8 cellular contexts compared by ENCODE assay signal in the genomic region with DNA sequence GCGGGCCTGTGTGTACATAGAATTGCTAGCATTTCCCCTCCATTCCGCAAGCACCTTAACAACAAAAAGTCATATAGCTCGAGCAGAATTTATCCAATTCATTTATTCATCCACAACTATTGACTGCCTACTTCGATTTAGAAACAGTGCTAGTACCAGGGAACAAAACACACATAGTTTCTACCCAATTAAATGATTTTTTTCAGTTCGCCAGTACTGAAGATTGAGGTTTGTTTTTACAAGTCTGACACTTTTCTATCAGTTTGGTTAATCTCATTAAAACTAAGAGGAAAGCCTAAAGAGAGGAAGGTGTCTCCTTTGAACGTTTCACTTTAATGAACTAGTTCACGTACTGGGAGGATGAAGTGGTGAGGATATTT. TPM values are rescaled to one million over a fixed set of nuclear protein-coding genes. Genes with fewer than 3 reads are reported as not detected.
DNase-seq lines count a peak whose midpoint lies in the region; ATAC-seq, FAIRE-seq and TF ChIP-seq lines count a peak whose summit lies in the region.

No MANE protein-coding gene starts in this region.

- no peaks in the 10 kb centered on the region for H3K27me3 Mint-ChIP-seq in activated naive CD4-positive, alpha-beta T cell treated with anti-CD3 and anti-CD28 coated beads, Interleukin-2, amount 50 U/mL, for 24 hours
- H3K27me3 Mint-ChIP-seq in astrocyte (ENCODE audit: low read depth, unreplicated experiment) (no peaks in the 10 kb centered on the region), type B pancreatic cell (no peaks in the 10 kb centered on the region)

- peaks cover 5% of the 10 kb centered on the region for H3K4me1 ChIP-seq in astrocyte (ENCODE audit: insufficient read depth, low read length)

- no peak for ATAC-seq in HG03097 (IDR thresholded peaks at IDR 0.05; ENCODE audit: low FRiP score, unreplicated experiment)

- H3K4me3 ChIP-seq in astrocyte (ENCODE audit: insufficient read depth, low read depth, low read length) (peak overlapping the region; percentile 90), lower leg skin (ENCODE audit: low read depth, poor library complexity, severe bottlenecking) (peak overlapping the region; percentile 98)

- peaks cover 68% of the 10 kb centered on the region for H3K79me2 ChIP-seq in astrocyte (ENCODE audit: insufficient read depth, low read length)

- intact Hi-C loops in lower leg skin (cut with DNase I; ENCODE audit: low total_unique reads), result no loop called here

- TF ChIP-seq CTCF in astrocyte (IDR thresholded peaks at IDR 0.05; ENCODE audit: insufficient read depth, low read depth, low read length), result no peak
- TF ChIP-seq CTCF in lower leg skin (IDR thresholded peaks at IDR 0.05), result no peak
- no peak for TF ChIP-seq CTCF in type B pancreatic cell (conservative IDR thresholded peaks at IDR 0.05)

- peak overlapping the region; percentile 100 for H3K4me3 Mint-ChIP-seq in activated naive CD4-positive, alpha-beta T cell treated with anti-CD3 and anti-CD28 coated beads, Interleukin-2, amount 50 U/mL, for 24 hours
- H3K4me3 Mint-ChIP-seq in astrocyte (ENCODE audit: unreplicated experiment) (peak overlapping the region; percentile 98), type B pancreatic cell (peak overlapping the region; percentile 100)

- peaks cover 15% of the 10 kb centered on the region for H3K36me3 Mint-ChIP-seq in activated naive CD4-positive, alpha-beta T cell treated with anti-CD3 and anti-CD28 coated beads, Interleukin-2, amount 50 U/mL, for 24 hours
- H3K36me3 Mint-ChIP-seq in astrocyte (ENCODE audit: low read depth, unreplicated experiment) (no peaks in the 10 kb centered on the region), type B pancreatic cell (peaks cover 12% of the 10 kb centered on the region)

- no peak for FAIRE-seq in astrocyte (lab: Jason Lieb, UNC)

- H3K9me3 ChIP-seq in astrocyte (ENCODE audit: insufficient read depth, low read depth, low read length), result no peaks in the 10 kb centered on the region

- DNase-seq in activated naive CD4-positive, alpha-beta T cell treated with Interleukin-2 at 50 U/mL for 16 hours, result no peak
- DNase-seq in astrocyte (ENCODE audit: low read depth) (no peak), lower leg skin (ENCODE audit: low spot score in 2 of 2) (no peak), type B pancreatic cell (ENCODE audit: extremely low spot score, unreplicated experiment) (no peak), DMS53 (lab: John Stamatoyannopoulos, UW) (no peak)
- DNase-seq in stimulated activated CD8-positive, alpha-beta memory T cell treated with anti-CD3 and anti-CD28 coated beads, Interleukin-4, amount 100 ng/mL, for 48 hours, result no peak

- peaks cover 7% of the 10 kb centered on the region for H3K36me3 ChIP-seq in astrocyte (ENCODE audit: insufficient read depth, low read length)

- H3K9ac ChIP-seq in astrocyte (ENCODE audit: low read length), result peak overlapping the region; percentile 92

- H3K27ac Mint-ChIP-seq in activated naive CD4-positive, alpha-beta T cell treated with anti-CD3 and anti-CD28 coated beads, Interleukin-2, amount 50 U/mL, for 24 hours, result peak overlapping the region; percentile 99
- peak overlapping the region; percentile 94 for H3K27ac Mint-ChIP-seq in astrocyte (ENCODE audit: unreplicated experiment)
- peak overlapping the region; percentile 100 for H3K27ac Mint-ChIP-seq in type B pancreatic cell

- H3K27me3 ChIP-seq in astrocyte (ENCODE audit: insufficient read depth, low read length), result no peaks in the 10 kb centered on the region

- peaks cover 58% of the 10 kb centered on the region for H3K4me1 Mint-ChIP-seq in activated naive CD4-positive, alpha-beta T cell treated with anti-CD3 and anti-CD28 coated beads, Interleukin-2, amount 50 U/mL, for 24 hours
- H3K4me1 Mint-ChIP-seq in astrocyte (ENCODE audit: low read depth, unreplicated experiment) (peaks cover 8% of the 10 kb centered on the region), type B pancreatic cell (ENCODE audit: unreplicated experiment) (peaks cover 19% of the 10 kb centered on the region)

- WGBS in lower leg skin, 2 donors, result 0 to 1% methylated on average over 7 of the region's 7 CpGs

- peaks cover 41% of the 10 kb centered on the region for H4K20me1 ChIP-seq in astrocyte (ENCODE audit: insufficient read depth, low read length)

- H3K9me3 Mint-ChIP-seq in activated naive CD4-positive, alpha-beta T cell treated with anti-CD3 and anti-CD28 coated beads, Interleukin-2, amount 50 U/mL, for 24 hours, result no peaks in the 10 kb centered on the region
- H3K9me3 Mint-ChIP-seq in astrocyte (ENCODE audit: unreplicated experiment), result no peaks in the 10 kb centered on the region
- no peaks in the 10 kb centered on the region for H3K9me3 Mint-ChIP-seq in type B pancreatic cell

- H3K27ac ChIP-seq in astrocyte (ENCODE audit: low read depth, low read length), result peak overlapping the region; percentile 82

- H2AFZ ChIP-seq in astrocyte (ENCODE audit: low read depth, low read length), result peak overlapping the region; percentile 93

- H3K4me2 ChIP-seq in astrocyte (ENCODE audit: low read length), result peak overlapping the region; percentile 85

- TF ChIP-seq POLR2A in lower leg skin (IDR thresholded peaks at IDR 0.05), result no peak

RNA-seq across cellular contexts. Expression of a gene that starts 0.6 kb away (rescaled TPM):
- 31.5 and 32.6 TPM in 2 replicates for total RNA-seq in astrocyte
- 10 to 100 TPM; 14.5 to 23.1 (median 18.1) TPM for total RNA-seq in lower leg skin
- 40.4 and 40.7 TPM in 2 replicates for total RNA-seq in type B pancreatic cell (ENCODE audit: low replicate concordance)

RNA-seq across cellular contexts. Expression of a gene that starts 0.6 kb away (rescaled TPM):
- total RNA-seq in astrocyte (15.5 and 18.0 TPM in 2 replicates), lower leg skin (10 to 100 TPM; 22.9 to 27.8 (median 25.3) TPM), type B pancreatic cell (ENCODE audit: low replicate concordance) (28.0 and 35.9 TPM in 2 replicates)
